Comparison of ENCODE assay signal across 19 cellular contexts in the genomic region with DNA sequence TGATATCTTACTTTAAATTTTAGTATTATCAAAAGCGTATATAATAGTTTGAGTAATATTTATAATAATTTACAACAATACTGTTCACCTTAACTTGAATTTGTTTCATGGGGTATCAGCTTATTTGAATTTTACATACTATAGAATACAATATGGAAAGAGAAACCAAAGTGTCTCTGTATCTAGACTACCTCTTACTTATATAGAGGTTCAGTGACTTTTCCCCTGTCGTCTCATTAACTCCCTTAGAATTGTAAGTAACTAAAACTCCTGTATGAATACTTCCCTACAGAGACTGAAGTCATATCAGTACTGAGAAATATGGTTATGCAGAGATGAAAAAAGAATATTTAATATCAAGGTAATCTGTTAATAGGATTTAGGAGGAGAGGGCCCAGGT. TPM values are rescaled to one million over a fixed set of nuclear protein-coding genes. Genes with fewer than 3 reads are reported as not detected.
DNase-seq lines count a peak whose midpoint lies in the region; ATAC-seq, FAIRE-seq and TF ChIP-seq lines count a peak whose summit lies in the region.
"Had no signal": no experiment of that assay in that cellular context is flagged by ENCODE, and none has a peak within 500 bp of the region (broad histone marks: within the 10 kb centered on the region; RNA-seq: fewer than 3 reads in every experiment).

No MANE protein-coding gene starts in this region.

- no peaks in the 10 kb centered on the region for H3K4me1 ChIP-seq in HepG2 (ENCODE audit: insufficient read depth, low read length)
- H3K4me1 ChIP-seq: left lung had no signal

- H3K9me3 Mint-ChIP-seq in activated CD4-positive, alpha-beta T cell treated with anti-CD3 and anti-CD28 coated beads for 36 hours (ENCODE audit: low read depth), result no peaks in the 10 kb centered on the region
- H3K9me3 Mint-ChIP-seq: activated CD4-positive, alpha-beta memory T cell treated with anti-CD3 and anti-CD28 coated beads, Interleukin-2, amount 10 ng/mL, durations not matched to agents 7 days and 5 days; activated T-helper 1 cell treated with anti-CD3 and anti-CD28 coated beads, Interleukin-12 subunit alpha, Interleukin-12 subunit beta, Interleukin-2, Interleukin-4 antibody, amounts not matched to agents 30 ng/mL and 10 ng/mL and 1 ng/mL, durations not matched to agents 14 hours and 24 hours and 36 hours; HFFc6; type B pancreatic cell had no signal

- intact Hi-C loops in activated CD4-positive, alpha-beta T cell treated with anti-CD3 and anti-CD28 coated beads for 36 hours (cut with DNase I, micrococcal nuclease), result loop anchor here (10.0 kb wide), 2 partner anchors 262 to 342 kb away; no protein-coding TSS in a partner anchor
- intact Hi-C loops in HepG2 (cut with micrococcal nuclease; ENCODE audit: unreplicated experiment), result loop anchor here (10.0 kb wide), 1 partner anchor 262 kb away; no protein-coding TSS in a partner anchor

- no peak overlapping the region for H3K27ac ChIP-seq in HepG2 (ENCODE audit: extremely low read length, insufficient read depth, low read length)
- H3K27ac ChIP-seq: C4-2B, cardiac muscle cell, left lung had no signal

- no peaks in the 10 kb centered on the region for H3K79me2 ChIP-seq in HepG2 (ENCODE audit: insufficient read depth, low read length)

- H3K27ac Mint-ChIP-seq in activated CD4-positive, alpha-beta T cell treated with anti-CD3 and anti-CD28 coated beads for 36 hours, result no peak overlapping the region
- H3K27ac Mint-ChIP-seq: activated CD4-positive, alpha-beta memory T cell treated with anti-CD3 and anti-CD28 coated beads, Interleukin-2, amount 10 ng/mL, durations not matched to agents 7 days and 5 days; activated T-helper 1 cell treated with anti-CD3 and anti-CD28 coated beads, Interleukin-12 subunit alpha, Interleukin-12 subunit beta, Interleukin-2, Interleukin-4 antibody, amounts not matched to agents 30 ng/mL and 10 ng/mL and 1 ng/mL, durations not matched to agents 14 hours and 24 hours and 36 hours; HFFc6; type B pancreatic cell had no signal

- TF ChIP-seq EP300 in HepG2 (IDR thresholded peaks at IDR 0.05; ENCODE audit: low read depth in 2 of 2, low read length in 2 of 2) (no peak), HepG2 (CRISPR knock-in tag; IDR thresholded peaks at IDR 0.05; ENCODE audit: borderline replicate concordance) (no peak)

- H3K4me3 ChIP-seq in HepG2 (replicated peaks in 1 of 3; ENCODE audit: insufficient read depth in 1 of 3, low read depth in 2 of 3, low read length in 3 of 3), result no peak overlapping the region
- H3K4me3 ChIP-seq: cardiac muscle cell, left lung, MG63 had no signal

- no peaks in the 10 kb centered on the region for H3K27me3 ChIP-seq in HepG2 (ENCODE audit: control insufficient read depth in 1 of 2, insufficient read depth in 2 of 2, low read length in 2 of 2)
- H3K27me3 ChIP-seq: cardiac muscle cell, left lung, MG63 had no signal

- TF ChIP-seq POLR2A in HepG2 (IDR thresholded peaks at IDR 0.05; ENCODE audit: insufficient read depth in 1 of 2, low read depth in 2 of 2, low read length in 2 of 2), result no peak

- H3K9ac ChIP-seq in HepG2 (ENCODE audit: insufficient read depth, low read depth, low read length), result no peak overlapping the region

- TF ChIP-seq RAD21 in HepG2 (CRISPR knock-in tag; IDR thresholded peaks at IDR 0.05), result no peak

- CTCF ChIA-PET in activated CD4-positive, alpha-beta T cell treated with anti-CD3 and anti-CD28 coated beads for 36 hours (lab: Charles Lee), result interaction anchor here (3.0 to 3.5 kb wide), 2 partner anchors 10 kb away, joined by 10 to 18 read pairs; no protein-coding TSS in a partner anchor
- CTCF ChIA-PET in HepG2 (lab: Yijun Ruan, JAX; ENCODE audit: low intra/inter-chr PET ratio, low total read pairs), result no interaction called here

- H3K4me3 Mint-ChIP-seq in activated CD4-positive, alpha-beta T cell treated with anti-CD3 and anti-CD28 coated beads for 36 hours, result no peak overlapping the region
- H3K4me3 Mint-ChIP-seq: activated CD4-positive, alpha-beta memory T cell treated with anti-CD3 and anti-CD28 coated beads, Interleukin-2, amount 10 ng/mL, durations not matched to agents 7 days and 5 days; activated T-helper 1 cell treated with anti-CD3 and anti-CD28 coated beads, Interleukin-12 subunit alpha, Interleukin-12 subunit beta, Interleukin-2, Interleukin-4 antibody, amounts not matched to agents 30 ng/mL and 10 ng/mL and 1 ng/mL, durations not matched to agents 14 hours and 24 hours and 36 hours; HFFc6; type B pancreatic cell had no signal

- in situ Hi-C loops in HepG2 (cut with HindIII; ENCODE audit: extremely low pct_ligation_motif_present, low pct_unique_long_range_greater_than_20kb), result no loop called here

- no peak for TF ChIP-seq CTCF in HepG2 (CRISPR knock-in tag; IDR thresholded peaks at IDR 0.05)

- H3K36me3 Mint-ChIP-seq in activated CD4-positive, alpha-beta T cell treated with anti-CD3 and anti-CD28 coated beads for 36 hours (ENCODE audit: low read depth), result peaks cover 15% of the 10 kb centered on the region

- BruUV-seq in HepG2 (replicated peaks; lab: Mats Ljungman, UMichigan), result no TSS peak

- POLR2A ChIA-PET in activated CD4-positive, alpha-beta T cell treated with anti-CD3 and anti-CD28 coated beads for 36 hours (lab: Charles Lee), result no interaction called here
- POLR2A ChIA-PET in HepG2 (lab: Yijun Ruan, JAX), result no interaction called here

- H3K36me3 ChIP-seq in HepG2 (replicated peaks in 1 of 2; ENCODE audit: control insufficient read depth in 1 of 2, insufficient read depth in 2 of 2, low read length in 2 of 2), result peaks cover 5 to 18% of the 10 kb centered on the region in 2 experiments

- no peaks in the 10 kb centered on the region for H4K20me1 ChIP-seq in HepG2 (ENCODE audit: insufficient read depth, low read length)

- H3K4me2 ChIP-seq in HepG2 (ENCODE audit: low read depth, low read length), result no peak overlapping the region

- peak; percentile 57 for ATAC-seq in GM18498 (IDR thresholded peaks at IDR 0.05; ENCODE audit: unreplicated experiment)
- peak; percentile 44 for ATAC-seq in GM21390 (IDR thresholded peaks at IDR 0.05; ENCODE audit: unreplicated experiment)
- peak; percentile 60 for ATAC-seq in HG02852 (IDR thresholded peaks at IDR 0.05; ENCODE audit: unreplicated experiment)
- ATAC-seq in HG03442 (IDR thresholded peaks at IDR 0.05; ENCODE audit: unreplicated experiment), result peak; percentile 38
- ATAC-seq in GM19397 (IDR thresholded peaks at IDR 0.05; ENCODE audit: unreplicated experiment), result no peak
- no peak for ATAC-seq in GM18861 (IDR thresholded peaks at IDR 0.05; ENCODE audit: unreplicated experiment)
- ATAC-seq in activated CD4-positive, alpha-beta T cell treated with anti-CD3 and anti-CD28 coated beads for 36 hours, result no peak
- no peak for ATAC-seq in HepG2
- ATAC-seq: left lung had no signal

- no peaks in the 10 kb centered on the region for H3K27me3 Mint-ChIP-seq in activated CD4-positive, alpha-beta T cell treated with anti-CD3 and anti-CD28 coated beads for 36 hours
- H3K27me3 Mint-ChIP-seq: activated CD4-positive, alpha-beta memory T cell treated with anti-CD3 and anti-CD28 coated beads, Interleukin-2, amount 10 ng/mL, durations not matched to agents 7 days and 5 days; type B pancreatic cell had no signal

- no peaks in the 10 kb centered on the region for H3K9me3 ChIP-seq in HepG2 (ENCODE audit: low read length)
- H3K9me3 ChIP-seq: left lung, MG63 had no signal

- FAIRE-seq in HepG2 (lab: Jason Lieb, UNC), result no peak

- no peak for DNase-seq in activated CD4-positive, alpha-beta T cell treated with anti-CD3 and anti-CD28 coated beads for 36 hours
- no peak for DNase-seq in HepG2 (ENCODE audit: low spot score)
- DNase-seq: activated CD4-positive, alpha-beta memory T cell treated with anti-CD3 and anti-CD28 coated beads, Interleukin-2, amount 10 ng/mL, durations not matched to agents 7 days and 5 days; HFFc6; left lung; MG63; NCI-H1694 treated with DMSO at 0.1 percent for 48 hours; retina; stimulated activated naive CD4-positive, alpha-beta T cell treated with Interleukin-2 at 50 U/mL for 16 hours had no signal

- H2AFZ ChIP-seq in HepG2 (ENCODE audit: low read length), result no peak overlapping the region

- WGBS in HepG2 (ENCODE audit: low lambda C conversion rate), result 94% methylated on average over 2 of the region's 2 CpGs

- peaks cover 8% of the 10 kb centered on the region for H3K4me1 Mint-ChIP-seq in activated CD4-positive, alpha-beta T cell treated with anti-CD3 and anti-CD28 coated beads for 36 hours

RNA-seq across cellular contexts. Expression of a gene that starts 26.8 kb away (rescaled TPM):
- total RNA-seq in activated CD4-positive, alpha-beta T cell treated with anti-CD3 and anti-CD28 coated beads for 36 hours, result 10 to 100 TPM; 27.7 to 28.9 TPM
- total RNA-seq in HepG2 (2016; rRNA removed; fragmentation: Illumina TruSeq; extraction: Trizol), result 23.5 and 34.7 TPM in 2 replicates
- 4.1 and 4.7 TPM in 2 replicates for total RNA-seq in HepG2 (2016; cell fraction: cytosol; rRNA removed; fragmentation: Illumina TruSeq; extraction: Trizol; ENCODE audit: low read depth)
- total RNA-seq in HepG2 (2016; cell fraction: insoluble cytoplasmic fraction; rRNA removed; fragmentation: Illumina TruSeq; extraction: Trizol), result 21.9 and 30.5 TPM in 2 replicates
- total RNA-seq in HepG2 (2016; cell fraction: membrane; rRNA removed; fragmentation: Illumina TruSeq; extraction: Trizol), result 5.7 and 6.7 TPM in 2 replicates
- total RNA-seq in HepG2 (2016; cell fraction: nucleus; rRNA removed; fragmentation: Illumina TruSeq; extraction: Trizol), result 46.8 and 49.6 TPM in 2 replicates
- polyA plus RNA-seq in HepG2 (2011; rRNA removed), result 17.4 and 26.1 TPM in 2 replicates
- polyA plus RNA-seq in HepG2 (2011; cell fraction: cytosol; rRNA removed), result 9.3 and 12.5 TPM in 2 replicates
- polyA plus RNA-seq in HepG2 (2011; cell fraction: nucleus; rRNA removed), result 13.1 and 27.1 TPM in 2 replicates
- polyA plus RNA-seq in HepG2 (2012), result 7.6 and 16.7 TPM in 2 replicates
- 0.73 and 0.87 TPM in 2 replicates for polyA plus RNA-seq in HepG2 (2016; cell fraction: cytosol; fragmentation: Illumina TruSeq; extraction: Trizol; ENCODE audit: low read depth)
- 22.0 and 24.0 TPM in 2 replicates for polyA plus RNA-seq in HepG2 (2016; cell fraction: insoluble cytoplasmic fraction; fragmentation: Illumina TruSeq; extraction: Trizol; ENCODE audit: low read depth)
- 2.4 and 2.5 TPM in 2 replicates for polyA plus RNA-seq in HepG2 (2016; cell fraction: membrane; fragmentation: Illumina TruSeq; extraction: Trizol; ENCODE audit: low read depth)
- 23.2 and 24.7 TPM in 2 replicates for polyA plus RNA-seq in HepG2 (2016; cell fraction: nucleus; fragmentation: Illumina TruSeq; extraction: Trizol; ENCODE audit: insufficient read depth, low read depth)
- 5.1 and 18.3 TPM in 2 replicates for polyA minus RNA-seq in HepG2 (2011; rRNA and poly(A)+ RNA removed; ENCODE audit: low replicate concordance)
- polyA minus RNA-seq in HepG2 (2011; cell fraction: cytosol; rRNA and poly(A)+ RNA removed), result 34.5 and 43.9 TPM in 2 replicates
- polyA minus RNA-seq in HepG2 (2011; cell fraction: nucleus; rRNA and poly(A)+ RNA removed), result 75.1 and 77.6 TPM in 2 replicates

Comparison
In these comparisons a context has a peak if more than half of its experiments do, and no peak if none do; other contexts are left out.
1. ATAC-seq: peak in GM18498 (single experiment), GM21390 (single experiment), HG02852 (single experiment) and HG03442 (single experiment); none in GM19397 (single experiment), GM18861 (single experiment), activated CD4-positive, alpha-beta T cell treated with anti-CD3 and anti-CD28 coated beads for 36 hours (single experiment) and HepG2 (single experiment).